8 cellular contexts compared by ENCODE assay signal in genomic region chrX:109732780-109733657, GRCh38. TPM values are rescaled to one million over a fixed set of nuclear protein-coding genes. Genes with fewer than 3 reads are reported as not detected.
A peak's percentile ranks its signal among the peaks of the same experiment; 100 is the strongest.
DNase-seq lines count a peak whose midpoint lies in the region; ATAC-seq, FAIRE-seq and TF ChIP-seq lines count a peak whose summit lies in the region.

Gene ACSL4 (minus strand): TSS chrX:109733257. CDS start chrX:109683363, 49,894 bp downstream.

- H3K4me3 ChIP-seq in A549: peak within 1 kb of the TSS; percentile 80
- peak within 1 kb of the TSS; percentile 79 for H3K4me3 ChIP-seq in bronchial epithelial cell (ENCODE audit: low read depth, low read length)

- intact Hi-C loops in activated B cell treated with CpG ODN at 0.5 μM for 24 hours (cut with micrococcal nuclease): loop anchor here (1.0 to 5.0 kb wide), 7 partner anchors 24 to 585 kb away; partner anchors contain the start of gene AMMECR1

- no peaks in the 10 kb centered on the region for H3K9me3 ChIP-seq in A549

- TF ChIP-seq CTCF in A549 (IDR thresholded peaks at IDR 0.05): no peak
- no peak for TF ChIP-seq CTCF in activated B cell treated with CpG ODN at 0.5 μM for 24 hours (IDR thresholded peaks at IDR 0.05)
- no peak for TF ChIP-seq CTCF in bronchial epithelial cell (IDR thresholded peaks at IDR 0.05; ENCODE audit: insufficient read depth, low read length, severe bottlenecking)

- peak within 1 kb of the TSS; percentile 81 to 94 for H3K27ac ChIP-seq in A549

- no peaks in the 10 kb centered on the region for H3K9me3 Mint-ChIP-seq in activated B cell treated with CpG ODN at 0.5 μM for 24 hours
- H3K9me3 Mint-ChIP-seq in immature natural killer cell: no peaks in the 10 kb centered on the region

- H3K36me3 Mint-ChIP-seq in activated B cell treated with CpG ODN at 0.5 μM for 24 hours (ENCODE audit: low read depth) (peaks cover 19% of the 10 kb centered on the region), immature natural killer cell (no peaks in the 10 kb centered on the region)

- DNase-seq in A549 (ENCODE audit: low read depth in 1 of 2, low spot score in 1 of 2) (peak; percentile 65 to 79), NCI-H345 (lab: John Stamatoyannopoulos, UW) (peak; percentile 90), activated B cell treated with CpG ODN at 0.5 μM for 24 hours (peak; percentile 82), bronchial epithelial cell (ENCODE audit: low read depth) (peak; percentile 59), immature natural killer cell (peak; percentile 85 to 89 (median 88)), smooth muscle cell of the brain vasculature (ENCODE audit: low read depth, low spot score) (peak; percentile 54)

- H3K4me2 ChIP-seq in A549: peak within 1 kb of the TSS; percentile 74

- no peak; the same call in 1 of the 2 replicates for TF ChIP-seq POLR2A in A549 (IDR thresholded peaks at IDR 0.05; ENCODE audit: low read length)

- no peak for TF ChIP-seq EP300 in A549 (IDR thresholded peaks at IDR 0.05)

- no peak for FAIRE-seq in A549 (lab: Jason Lieb, UNC)
- FAIRE-seq in bronchial epithelial cell (lab: Jason Lieb, UNC): no peak

- CTCF ChIA-PET in A549 (lab: Yijun Ruan, JAX) (interaction anchor here (1.0 to 4.4 kb wide), 3 partner anchors 12 to 158 kb away, joined by 3 to 13 read pairs (median 4); no protein-coding TSS in a partner anchor), activated B cell treated with CpG ODN at 0.5 μM for 24 hours (lab: Charles Lee) (interaction anchor here (1.0 to 2.7 kb wide), 2 partner anchors 20 to 124 kb away, joined by 3 to 8 read pairs; no protein-coding TSS in a partner anchor)

- H3K4me3 Mint-ChIP-seq in activated B cell treated with CpG ODN at 0.5 μM for 24 hours: peak within 1 kb of the TSS; percentile 99
- H3K4me3 Mint-ChIP-seq in immature natural killer cell: peak within 1 kb of the TSS; percentile 91 to 97 (median 95)

- POLR2A ChIA-PET in A549 (lab: Yijun Ruan, JAX) (interaction anchor here (0.5 to 1.7 kb wide), 5 partner anchors 19 to 196 kb away, joined by 3 to 13 read pairs (median 4); partner anchors contain the start of gene NXT2), activated B cell treated with CpG ODN at 0.5 μM for 24 hours (lab: Charles Lee) (interaction anchor here (0.9 to 2.6 kb wide), 5 partner anchors 14 to 584 kb away, joined by 3 to 11 read pairs (median 4); partner anchors contain the start of gene AMMECR1)

- peaks cover 15% of the 10 kb centered on the region; the same call in 2 of the 3 replicates for H3K4me1 ChIP-seq in A549

- no peak for TF ChIP-seq RAD21 in A549 (conservative IDR thresholded peaks at IDR 0.05 in 1 of 2, IDR thresholded peaks at IDR 0.05 in 1 of 2)

- no peaks in the 10 kb centered on the region for H3K36me3 ChIP-seq in bronchial epithelial cell (ENCODE audit: control insufficient read depth, insufficient read depth, low read length)

- WGBS in A549 (ENCODE audit: missing lambda C conversion rate): 0% methylated on average over 13 of the region's 94 CpGs

- H3K27ac Mint-ChIP-seq in activated B cell treated with CpG ODN at 0.5 μM for 24 hours (peak within 1 kb of the TSS; percentile 96), immature natural killer cell (peak within 1 kb of the TSS; percentile 89 to 97 (median 96))

- no peaks in the 10 kb centered on the region for H3K27me3 ChIP-seq in bronchial epithelial cell (ENCODE audit: control insufficient read depth, insufficient read depth, low read length)

- ATAC-seq in A549 (peak; percentile 96 to 99), GM18867 (IDR thresholded peaks at IDR 0.05; ENCODE audit: unreplicated experiment) (peak; percentile 81), HG03108 (IDR thresholded peaks at IDR 0.05; ENCODE audit: unreplicated experiment) (peak; percentile 74), activated B cell treated with CpG ODN at 0.5 μM for 24 hours (ENCODE audit: low read depth) (peak; percentile 92)

- H3K4me1 Mint-ChIP-seq in activated B cell treated with CpG ODN at 0.5 μM for 24 hours: peaks cover 43% of the 10 kb centered on the region
- H3K4me1 Mint-ChIP-seq in immature natural killer cell: peaks cover 32 to 46% of the 10 kb centered on the region in 2 donors

- H3K27me3 Mint-ChIP-seq in activated B cell treated with CpG ODN at 0.5 μM for 24 hours (no peaks in the 10 kb centered on the region), immature natural killer cell (ENCODE audit: low read depth in 3 of 3) (peaks cover 1 to 4% (median 4%) of the 10 kb centered on the region in 3 donors)

TF ChIP-seq in A549, 52 proteins besides CTCF, POLR2A, EP300 and RAD21 (continues in another document):
- TF ChIP-seq HOXB5 (CRISPR knock-in tag; IDR thresholded peaks at IDR 0.05) (0 out of 2 replicates have a peak, but pooled peaks have one; percentile 14), HOXA7 (CRISPR knock-in tag; IDR thresholded peaks at IDR 0.05) (no peak), TP53 (CRISPR knock-in tag; IDR thresholded peaks at IDR 0.05) (no peak), ZFP36 (IDR thresholded peaks at IDR 0.05; ENCODE audit: borderline replicate concordance, partially characterized antibody) (no peak), HEYL (CRISPR knock-in tag; IDR thresholded peaks at IDR 0.05) (no peak), NPAS2 (CRISPR knock-in tag; IDR thresholded peaks at IDR 0.05; ENCODE audit: borderline replicate concordance) (no peak), SMC3 (IDR thresholded peaks at IDR 0.05) (no peak), CHD2 (IDR thresholded peaks at IDR 0.05; ENCODE audit: low read length, partially characterized antibody) (no peak), E2F6 (IDR thresholded peaks at IDR 0.05; ENCODE audit: borderline replicate concordance, low read depth) (peak; percentile 63; the same call in 1 of the 2 replicates), BCL3 (IDR thresholded peaks at IDR 0.05) (0 out of 3 replicates have a peak, but pooled peaks have one; percentile 19), KDM5A (IDR thresholded peaks at IDR 0.05) (no peak), REST (IDR thresholded peaks at IDR 0.05) (no peak), TFCP2L1 (CRISPR knock-in tag; IDR thresholded peaks at IDR 0.05) (no peak), ESRRA (IDR thresholded peaks at IDR 0.05; ENCODE audit: borderline replicate concordance, low read length) (no peak), ZNF302 (CRISPR knock-in tag; IDR thresholded peaks at IDR 0.05) (no peak), ZC3H11A (IDR thresholded peaks at IDR 0.05) (no peak), FOSB (CRISPR knock-in tag; IDR thresholded peaks at IDR 0.05) (no peak), PHF8 (IDR thresholded peaks at IDR 0.05; ENCODE audit: borderline replicate concordance, low read depth) (peak; percentile 52; the same call in 1 of the 2 replicates), MAX (IDR thresholded peaks at IDR 0.05) (peak; percentile 65; the same call in 1 of the 2 replicates)

RNA-seq across cellular contexts. Expression of gene ACSL4, which starts in this region (rescaled TPM):
- 20.8 and 31.6 TPM in 2 replicates for polyA plus RNA-seq in A549 (2011; rRNA removed)
- 5.6 and 6.9 TPM in 2 replicates for polyA plus RNA-seq in A549 (2012; cell fraction: cytosol; rRNA removed)
- polyA plus RNA-seq in A549 (2012; cell fraction: nucleus; rRNA removed): 4.0 and 7.7 TPM in 2 replicates
- 26.8 to 36.8 TPM (median 35.8 TPM) in 3 replicates for polyA plus RNA-seq in A549 (2017; fragmentation: RNase III; extraction: RNeasy Plus Mini Kit Qiagen cat#74134 plus additional on column Dnase treatment)
- polyA minus RNA-seq in A549 (2011; rRNA and poly(A)+ RNA removed): 34.8 and 45.0 TPM in 2 replicates
- 36.7 and 55.2 TPM in 2 replicates for total RNA-seq in activated B cell treated with CpG ODN at 0.5 μM for 24 hours
- 31.2 and 57.9 TPM in 2 replicates for total RNA-seq in bronchial epithelial cell
- polyA plus RNA-seq in immature natural killer cell: 1 to 10 TPM; 2.6 to 9.5 (median 8.7) TPM

Comparison
In these comparisons a context has a peak if more than half of its experiments do, and no peak if none do; other contexts are left out.
1. Peak in every context shown above with its lines: DNase-seq, ATAC-seq, H3K4me3 ChIP-seq and H3K27ac ChIP-seq.